15 cellular contexts compared by ENCODE assay signal in the genomic region with DNA sequence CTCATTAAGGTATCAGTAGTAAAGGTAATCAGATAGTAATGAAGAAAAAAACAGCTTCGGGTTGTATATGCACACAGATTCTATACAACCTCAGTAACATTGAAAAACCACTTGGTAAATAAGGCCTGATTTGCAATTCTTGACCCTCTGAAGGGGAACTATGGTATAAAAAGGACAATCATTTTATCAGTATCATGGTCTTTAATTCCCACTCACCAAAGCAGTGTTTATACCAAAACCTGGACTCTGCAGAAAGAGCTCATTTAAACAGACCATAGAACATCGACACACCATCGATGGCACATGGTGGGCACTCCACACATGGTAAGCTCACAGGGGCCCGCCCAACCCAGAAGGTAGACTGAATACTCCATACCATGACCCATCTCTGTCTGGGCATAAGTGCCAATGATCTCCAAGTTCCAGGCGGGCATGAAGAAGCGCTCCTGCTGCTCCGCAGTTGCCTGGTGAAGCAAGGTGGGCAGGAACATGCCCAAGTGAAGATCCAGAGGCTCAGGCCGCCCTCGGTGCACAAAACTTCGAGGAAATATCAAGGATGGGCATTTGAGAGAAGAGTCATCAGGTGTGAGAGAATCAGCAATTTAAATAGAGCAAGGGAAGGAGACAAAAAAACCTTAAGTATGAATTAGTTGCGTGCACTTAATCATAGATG.
"Had no signal": no experiment of that assay in that cellular context is flagged by ENCODE, and none has a peak within 500 bp of the region (broad histone marks: within the 10 kb centered on the region; RNA-seq: fewer than 3 reads in every experiment).

No MANE protein-coding gene starts in this region.

- H3K9me3 Mint-ChIP-seq: activated B cell treated with CpG ODN at 0.5 μM for 24 hours; activated CD4-positive, alpha-beta T cell treated with anti-CD3 and anti-CD28 coated beads, Interleukin-2, amount 10 ng/mL, durations not matched to agents 24 days and 14 days; activated naive CD4-positive, alpha-beta T cell treated with anti-CD3 and anti-CD28 coated beads for 36 hours; neural progenitor cell; stimulated activated effector memory CD8-positive, alpha-beta T cell treated with anti-CD3 and anti-CD28 coated beads, Interleukin-12 subunit alpha, Interleukin-12 subunit beta, amount 100 ng/mL, for 72 hours; T-helper 1 cell treated with Interleukin-12 subunit alpha and Interleukin-12 subunit beta and Interleukin-4 antibody, amounts not matched to agents 30 μg/mL and 1 μg/mL, for 36 hours had no signal

- H3K27me3 ChIP-seq: gastrocnemius medialis, heart right ventricle, neural progenitor cell, right atrium auricular region, tibial nerve had no signal

- H3K36me3 ChIP-seq: neural progenitor cell had no signal

- H3K4me3 Mint-ChIP-seq: activated B cell treated with CpG ODN at 0.5 μM for 24 hours; activated CD4-positive, alpha-beta T cell treated with anti-CD3 and anti-CD28 coated beads, Interleukin-2, amount 10 ng/mL, durations not matched to agents 24 days and 14 days; activated naive CD4-positive, alpha-beta T cell treated with anti-CD3 and anti-CD28 coated beads for 36 hours; neural progenitor cell; stimulated activated effector memory CD8-positive, alpha-beta T cell treated with anti-CD3 and anti-CD28 coated beads, Interleukin-12 subunit alpha, Interleukin-12 subunit beta, amount 100 ng/mL, for 72 hours; T-helper 1 cell treated with Interleukin-12 subunit alpha and Interleukin-12 subunit beta and Interleukin-4 antibody, amounts not matched to agents 30 μg/mL and 1 μg/mL, for 36 hours had no signal

- H3K27ac Mint-ChIP-seq: activated B cell treated with CpG ODN at 0.5 μM for 24 hours; activated CD4-positive, alpha-beta T cell treated with anti-CD3 and anti-CD28 coated beads, Interleukin-2, amount 10 ng/mL, durations not matched to agents 24 days and 14 days; activated naive CD4-positive, alpha-beta T cell treated with anti-CD3 and anti-CD28 coated beads for 36 hours; neural progenitor cell; stimulated activated effector memory CD8-positive, alpha-beta T cell treated with anti-CD3 and anti-CD28 coated beads, Interleukin-12 subunit alpha, Interleukin-12 subunit beta, amount 100 ng/mL, for 72 hours; T-helper 1 cell treated with Interleukin-12 subunit alpha and Interleukin-12 subunit beta and Interleukin-4 antibody, amounts not matched to agents 30 μg/mL and 1 μg/mL, for 36 hours had no signal

- H3K9me3 ChIP-seq: gastrocnemius medialis, heart right ventricle, right atrium auricular region, tibial nerve had no signal

- H3K4me3 ChIP-seq: coronary artery, gastrocnemius medialis, heart right ventricle, neural progenitor cell, right atrium auricular region, smooth muscle cell, tibial nerve had no signal

- ATAC-seq: gastrocnemius medialis; stimulated activated effector memory CD8-positive, alpha-beta T cell treated with anti-CD3 and anti-CD28 coated beads, Interleukin-12 subunit alpha, Interleukin-12 subunit beta, amount 100 ng/mL, for 72 hours had no signal

- H3K4me1 Mint-ChIP-seq: activated CD4-positive, alpha-beta T cell treated with anti-CD3 and anti-CD28 coated beads, Interleukin-2, amount 10 ng/mL, durations not matched to agents 24 days and 14 days; neural progenitor cell; stimulated activated effector memory CD8-positive, alpha-beta T cell treated with anti-CD3 and anti-CD28 coated beads, Interleukin-12 subunit alpha, Interleukin-12 subunit beta, amount 100 ng/mL, for 72 hours had no signal

- DNase-seq: activated B cell treated with CpG ODN at 0.5 μM for 24 hours; activated CD4-positive, alpha-beta T cell treated with anti-CD3 and anti-CD28 coated beads, Interleukin-2, amount 10 ng/mL, durations not matched to agents 24 days and 14 days; activated naive CD4-positive, alpha-beta T cell treated with anti-CD3 and anti-CD28 coated beads for 36 hours; central memory CD4-positive, alpha-beta T cell; effector CD8-positive, alpha-beta T cell; gastrocnemius medialis; heart right ventricle had no signal

- H3K9ac ChIP-seq: neural progenitor cell had no signal

- H3K4me1 ChIP-seq: gastrocnemius medialis had no signal

- H3K27ac ChIP-seq: coronary artery, epithelial cell of prostate, gastrocnemius medialis, neural progenitor cell, right atrium auricular region, tibial nerve had no signal

- H3K27me3 Mint-ChIP-seq: activated B cell treated with CpG ODN at 0.5 μM for 24 hours; activated CD4-positive, alpha-beta T cell treated with anti-CD3 and anti-CD28 coated beads, Interleukin-2, amount 10 ng/mL, durations not matched to agents 24 days and 14 days had no signal
